ENCODE assay signal across 20 cellular contexts in genomic region chr1:36391271-36391670, GRCh38. TPM values are rescaled to one million over a fixed set of nuclear protein-coding genes. Genes with fewer than 3 reads are reported as not detected.
DNase-seq lines count a peak whose midpoint lies in the region; ATAC-seq and TF ChIP-seq lines count a peak whose summit lies in the region.
"Had no signal": no experiment of that assay in that cellular context is flagged by ENCODE, and none has a peak within 500 bp of the region (broad histone marks: within the 10 kb centered on the region; RNA-seq: fewer than 3 reads in every experiment).

No MANE protein-coding gene starts in this region.

- peak overlapping the region; percentile 38 for H3K9ac ChIP-seq in SU-DHL-6 (ENCODE audit: low read length)

- no peaks in the 10 kb centered on the region for H3K36me3 ChIP-seq in SU-DHL-6 (ENCODE audit: low read length)
- no peaks in the 10 kb centered on the region for H3K36me3 ChIP-seq in testis (ENCODE audit: low read depth, missing control alignments)

- H3K27me3 ChIP-seq in SU-DHL-6 (ENCODE audit: low read length) (no peaks in the 10 kb centered on the region), testis (no peaks in the 10 kb centered on the region)

- WGBS in testis, 2 donors = 85 to 87% methylated on average over 8 of the region's 8 CpGs

- no peak for TF ChIP-seq POLR2A in testis (IDR thresholded peaks at IDR 0.05)

- peaks cover 16% of the 10 kb centered on the region for H3K36me3 Mint-ChIP-seq in activated naive CD8-positive, alpha-beta T cell treated with anti-CD3 and anti-CD28 coated beads, Interleukin-2, amount 10 ng/mL, durations not matched to agents 7 days and 5 days
- peaks cover 31% of the 10 kb centered on the region for H3K36me3 Mint-ChIP-seq in activated naive CD8-positive, alpha-beta T cell treated with anti-CD3 and anti-CD28 coated beads for 36 hours
- H3K36me3 Mint-ChIP-seq in immature natural killer cell = peaks cover 0 to 12% (median 6%) of the 10 kb centered on the region in 3 donors

- H3K27ac ChIP-seq in SU-DHL-6 (ENCODE audit: low read depth, low read length) (peak overlapping the region; percentile 96), testis (peak overlapping the region; percentile 92 to 97)
- H3K27ac ChIP-seq: VCaP had no signal

- no peaks in the 10 kb centered on the region for H3K27me3 Mint-ChIP-seq in activated naive CD8-positive, alpha-beta T cell treated with anti-CD3 and anti-CD28 coated beads, Interleukin-2, amount 10 ng/mL, durations not matched to agents 7 days and 5 days
- H3K27me3 Mint-ChIP-seq in activated naive CD8-positive, alpha-beta T cell treated with anti-CD3 and anti-CD28 coated beads for 36 hours = peaks cover 1% of the 10 kb centered on the region
- peaks cover 0 to 2% (median 1%) of the 10 kb centered on the region in 3 donors for H3K27me3 Mint-ChIP-seq in immature natural killer cell (ENCODE audit: low read depth in 3 of 3)

- H3K9me2 ChIP-seq in SU-DHL-6 (replicated peaks; ENCODE audit: insufficient read depth, low read length) = no peaks in the 10 kb centered on the region

- H3K4me3 Mint-ChIP-seq in activated naive CD8-positive, alpha-beta T cell treated with anti-CD3 and anti-CD28 coated beads, Interleukin-2, amount 10 ng/mL, durations not matched to agents 7 days and 5 days = no peak overlapping the region
- H3K4me3 Mint-ChIP-seq in activated naive CD8-positive, alpha-beta T cell treated with anti-CD3 and anti-CD28 coated beads for 36 hours = no peak overlapping the region
- no peak overlapping the region for H3K4me3 Mint-ChIP-seq in immature natural killer cell
- H3K4me3 Mint-ChIP-seq: nephron had no signal

- intact Hi-C loops in testis (cut with DNase I; ENCODE audit: low total_unique reads) = no loop called here

- H3K4me1 Mint-ChIP-seq in activated naive CD8-positive, alpha-beta T cell treated with anti-CD3 and anti-CD28 coated beads, Interleukin-2, amount 10 ng/mL, durations not matched to agents 7 days and 5 days = peaks cover 23% of the 10 kb centered on the region
- H3K4me1 Mint-ChIP-seq in activated naive CD8-positive, alpha-beta T cell treated with anti-CD3 and anti-CD28 coated beads for 36 hours = peaks cover 36% of the 10 kb centered on the region
- H3K4me1 Mint-ChIP-seq in immature natural killer cell = peaks cover 21 to 25% of the 10 kb centered on the region in 2 donors

- no peak for DNase-seq in activated naive CD8-positive, alpha-beta T cell treated with anti-CD3 and anti-CD28 coated beads, Interleukin-2, amount 10 ng/mL, durations not matched to agents 7 days and 5 days
- DNase-seq in activated naive CD8-positive, alpha-beta T cell treated with anti-CD3 and anti-CD28 coated beads for 36 hours = no peak
- no peak for DNase-seq in immature natural killer cell
- DNase-seq in testis = no peak
- no peak for DNase-seq in cerebellar nuclear complex (lab: John Stamatoyannopoulos, UW)
- no peak for DNase-seq in SKM-1 treated with dmso at 0.1 percent for 144 hours (lab: John Stamatoyannopoulos, UW; ENCODE audit: unreplicated experiment)
- DNase-seq: amygdala; central memory CD4-positive, alpha-beta T cell; effector CD4-positive, alpha-beta T cell; GOT3; left cardiac atrium; NCI-H1092 treated with DMSO at 0.1 percent for 48 hours; NCI-H524; small intestine; stimulated activated CD4-positive, alpha-beta T cell treated with anti-CD3 and anti-CD28 coated beads, Interleukin-4, amount 100 ng/mL, for 1 hour had no signal

- no peak for ATAC-seq in activated naive CD8-positive, alpha-beta T cell treated with anti-CD3 and anti-CD28 coated beads, Interleukin-2, amount 10 ng/mL, durations not matched to agents 7 days and 5 days (ENCODE audit: low read depth)
- ATAC-seq in HG03095 (IDR thresholded peaks at IDR 0.05; ENCODE audit: unreplicated experiment) = no peak
- ATAC-seq: left cardiac atrium had no signal

- no peaks in the 10 kb centered on the region for H3K9me3 ChIP-seq in SU-DHL-6 (ENCODE audit: insufficient read depth, low read length)
- no peaks in the 10 kb centered on the region for H3K9me3 ChIP-seq in testis
- H3K9me3 ChIP-seq: thoracic aorta had no signal

- POLR2A ChIA-PET in activated naive CD8-positive, alpha-beta T cell treated with anti-CD3 and anti-CD28 coated beads, Interleukin-2, amount 10 ng/mL, durations not matched to agents 7 days and 5 days (lab: Charles Lee) = interaction anchor here (0.5 kb wide), 1 partner anchor 60 kb away, joined by 5 read pairs; no protein-coding TSS in a partner anchor

- H3K27ac Mint-ChIP-seq in activated naive CD8-positive, alpha-beta T cell treated with anti-CD3 and anti-CD28 coated beads, Interleukin-2, amount 10 ng/mL, durations not matched to agents 7 days and 5 days = peak overlapping the region; percentile 75
- H3K27ac Mint-ChIP-seq in activated naive CD8-positive, alpha-beta T cell treated with anti-CD3 and anti-CD28 coated beads for 36 hours = no peak overlapping the region
- peak overlapping the region in 4 of 6 donors; percentile 17 to 49 (median 32) for H3K27ac Mint-ChIP-seq in immature natural killer cell
- H3K27ac Mint-ChIP-seq: nephron had no signal

- H3K4me3 ChIP-seq in SU-DHL-6 (ENCODE audit: insufficient read depth, low read length, poor library complexity, severe bottlenecking) = peak overlapping the region; percentile 9
- H3K4me3 ChIP-seq in testis = no peak overlapping the region
- H3K4me3 ChIP-seq: thoracic aorta had no signal

- peak overlapping the region; percentile 53 for H3K4me2 ChIP-seq in SU-DHL-6 (ENCODE audit: low read depth, low read length, poor library complexity, severe bottlenecking)

- H2AFZ ChIP-seq in SU-DHL-6 (ENCODE audit: low read depth, low read length, severe bottlenecking) = no peak overlapping the region

- H3K79me2 ChIP-seq in SU-DHL-6 (ENCODE audit: insufficient read depth, low read length) = peaks cover 7% of the 10 kb centered on the region

- H3K4me1 ChIP-seq in testis = peaks cover 50% of the 10 kb centered on the region

- TF ChIP-seq CTCF in SU-DHL-6 (IDR thresholded peaks at IDR 0.05; ENCODE audit: insufficient read depth, low read length, poor library complexity, severe bottlenecking) = no peak
- TF ChIP-seq CTCF in testis (IDR thresholded peaks at IDR 0.05) = no peak

- H3K9me3 Mint-ChIP-seq in activated naive CD8-positive, alpha-beta T cell treated with anti-CD3 and anti-CD28 coated beads, Interleukin-2, amount 10 ng/mL, durations not matched to agents 7 days and 5 days = no peaks in the 10 kb centered on the region
- H3K9me3 Mint-ChIP-seq in activated naive CD8-positive, alpha-beta T cell treated with anti-CD3 and anti-CD28 coated beads for 36 hours = no peaks in the 10 kb centered on the region
- no peaks in the 10 kb centered on the region for H3K9me3 Mint-ChIP-seq in immature natural killer cell
- H3K9me3 Mint-ChIP-seq: nephron had no signal

- peaks cover 58% of the 10 kb centered on the region for H3F3A ChIP-seq in SU-DHL-6 (ENCODE audit: insufficient read depth)

- H4K20me1 ChIP-seq in SU-DHL-6 (ENCODE audit: low read depth, low read length) = no peaks in the 10 kb centered on the region

RNA-seq across cellular contexts. Expression of gene STK40, which starts 5.5 kb away (rescaled TPM):
- 10 to 100 TPM; 59.5 to 64.7 TPM for total RNA-seq in activated naive CD8-positive, alpha-beta T cell treated with anti-CD3 and anti-CD28 coated beads, Interleukin-2, amount 10 ng/mL, durations not matched to agents 7 days and 5 days
- 10 to 100 TPM; 43.1 to 51.5 TPM for total RNA-seq in activated naive CD8-positive, alpha-beta T cell treated with anti-CD3 and anti-CD28 coated beads for 36 hours
- polyA plus RNA-seq in immature natural killer cell (100 to 1,000 TPM in 1 of 3 donors, 10 to 100 TPM in 2; 43.3 to 101 (median 61.5) TPM), testis (ENCODE audit: insufficient read depth, low read depth, low replicate concordance) (126 TPM)
- total RNA-seq in testis = 100 to 1,000 TPM; 140 to 159 TPM

RNA-seq across cellular contexts. Expression of gene LSM10, which starts 6.4 kb away (rescaled TPM):
- 10 to 100 TPM; 44.1 to 45.1 TPM for total RNA-seq in activated naive CD8-positive, alpha-beta T cell treated with anti-CD3 and anti-CD28 coated beads, Interleukin-2, amount 10 ng/mL, durations not matched to agents 7 days and 5 days
- 10 to 100 TPM; 64.1 to 66.8 TPM for total RNA-seq in activated naive CD8-positive, alpha-beta T cell treated with anti-CD3 and anti-CD28 coated beads for 36 hours
- polyA plus RNA-seq in immature natural killer cell = 100 to 1,000 TPM; 156 to 181 (median 164) TPM
- total RNA-seq in testis = 100 to 1,000 TPM in 1 of 2 donors, 10 to 100 TPM in 1; 73.6 to 106 TPM
- polyA plus RNA-seq in testis (ENCODE audit: insufficient read depth, low read depth, low replicate concordance) = 69.1 TPM

RNA-seq across cellular contexts. Expression of gene OSCP1, which starts 59.0 kb away (rescaled TPM):
- total RNA-seq in activated naive CD8-positive, alpha-beta T cell treated with anti-CD3 and anti-CD28 coated beads, Interleukin-2, amount 10 ng/mL, durations not matched to agents 7 days and 5 days = 1 to 10 TPM; 1.1 to 1.8 TPM
- 1 to 10 TPM; 2.4 to 2.7 TPM for total RNA-seq in activated naive CD8-positive, alpha-beta T cell treated with anti-CD3 and anti-CD28 coated beads for 36 hours
- polyA plus RNA-seq in immature natural killer cell = 1 to 10 TPM in 1 of 3 donors, not detected in 2; 2.7 TPM
- total RNA-seq in testis = 10 to 100 TPM; 50.7 to 72.1 TPM
- 199 TPM for polyA plus RNA-seq in testis (ENCODE audit: insufficient read depth, low read depth, low replicate concordance)

Comparison
In these comparisons a context has a peak if more than half of its experiments do, and no peak if none do; other contexts are left out.
1. RNA of gene OSCP1, which starts 59.0 kb away (total RNA-seq): 50.7 to 72.1 TPM in testis; 2.4 to 2.7 TPM in activated naive CD8-positive, alpha-beta T cell treated with anti-CD3 and anti-CD28 coated beads for 36 hours and 1.1 to 1.8 TPM in activated naive CD8-positive, alpha-beta T cell treated with anti-CD3 and anti-CD28 coated beads, Interleukin-2, amount 10 ng/mL, durations not matched to agents 7 days and 5 days; every median in the first group is over 10 times any median in the second.